ENCODE assay signal across 11 cellular contexts in the genomic region with DNA sequence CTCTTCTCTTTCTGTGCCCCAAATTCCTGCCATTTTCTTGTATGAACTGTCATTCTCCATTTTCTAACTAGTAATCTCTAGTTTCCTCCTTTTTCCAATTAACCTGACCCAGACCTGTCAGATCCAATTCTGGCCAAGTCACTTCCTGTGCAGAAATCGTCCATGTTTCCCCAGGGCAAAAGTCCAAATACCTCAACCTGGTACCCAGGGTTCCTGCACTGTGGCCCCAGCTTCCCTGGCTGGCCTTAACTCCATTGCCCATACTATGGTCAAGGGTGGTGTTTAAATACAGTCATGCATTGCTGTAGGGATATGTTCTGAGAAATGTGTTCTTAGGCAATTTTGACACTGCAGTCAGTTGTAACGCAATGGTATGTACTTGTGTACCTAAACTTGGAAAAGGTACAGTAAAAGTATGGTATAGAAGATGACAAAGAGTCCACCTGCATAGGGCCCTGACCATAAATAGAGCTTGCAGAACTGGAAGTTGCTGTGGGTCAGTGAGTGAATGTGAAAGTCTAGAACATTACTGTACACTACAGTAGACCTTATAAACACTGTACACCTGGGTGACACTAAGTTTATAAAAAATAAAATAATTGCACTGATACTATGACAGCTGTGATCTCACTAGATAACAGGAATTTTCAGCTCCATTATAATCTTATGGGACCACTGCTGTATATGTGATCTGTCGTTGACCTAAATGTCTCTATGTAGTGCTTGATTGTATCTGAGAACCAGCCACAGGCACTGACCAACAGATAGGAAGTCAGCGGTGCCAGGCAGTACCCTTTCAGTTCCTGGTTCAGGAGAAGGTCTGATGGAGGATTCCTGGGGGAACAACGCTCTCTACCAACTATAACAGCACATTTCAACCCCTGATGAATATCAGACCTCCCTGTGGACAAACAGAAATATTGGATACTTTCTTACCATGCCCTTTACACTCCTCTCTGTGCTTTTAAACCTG.
DNase-seq lines count a peak whose midpoint lies in the region; ATAC-seq lines count a peak whose summit lies in the region.
"Had no signal": no experiment of that assay in that cellular context is flagged by ENCODE, and none has a peak within 500 bp of the region (broad histone marks: within the 10 kb centered on the region; RNA-seq: fewer than 3 reads in every experiment).

No MANE protein-coding gene starts in this region.

- ATAC-seq in GM19035 (IDR thresholded peaks at IDR 0.05; ENCODE audit: unreplicated experiment), result peak; percentile 81
- ATAC-seq in GM21786 (IDR thresholded peaks at IDR 0.05; ENCODE audit: unreplicated experiment), result peak; percentile 75
- peak; percentile 69 for ATAC-seq in HG03159 (IDR thresholded peaks at IDR 0.05; ENCODE audit: unreplicated experiment)
- no peak for ATAC-seq in HG03521 (IDR thresholded peaks at IDR 0.05; ENCODE audit: unreplicated experiment)

- DNase-seq in CD1c-positive myeloid dendritic cell (ENCODE audit: extremely low spot score) (peak; percentile 56), NCI-H1092 (lab: John Stamatoyannopoulos, UW) (no peak), GF-D8 (lab: John Stamatoyannopoulos, UW) (no peak), AG20443 (ENCODE audit: low spot score) (no peak)
- DNase-seq: dermis blood vessel endothelial cell, DMS153, NCI-H345 had no signal
